ENCODE assay signal across 8 cellular contexts in the genomic region with DNA sequence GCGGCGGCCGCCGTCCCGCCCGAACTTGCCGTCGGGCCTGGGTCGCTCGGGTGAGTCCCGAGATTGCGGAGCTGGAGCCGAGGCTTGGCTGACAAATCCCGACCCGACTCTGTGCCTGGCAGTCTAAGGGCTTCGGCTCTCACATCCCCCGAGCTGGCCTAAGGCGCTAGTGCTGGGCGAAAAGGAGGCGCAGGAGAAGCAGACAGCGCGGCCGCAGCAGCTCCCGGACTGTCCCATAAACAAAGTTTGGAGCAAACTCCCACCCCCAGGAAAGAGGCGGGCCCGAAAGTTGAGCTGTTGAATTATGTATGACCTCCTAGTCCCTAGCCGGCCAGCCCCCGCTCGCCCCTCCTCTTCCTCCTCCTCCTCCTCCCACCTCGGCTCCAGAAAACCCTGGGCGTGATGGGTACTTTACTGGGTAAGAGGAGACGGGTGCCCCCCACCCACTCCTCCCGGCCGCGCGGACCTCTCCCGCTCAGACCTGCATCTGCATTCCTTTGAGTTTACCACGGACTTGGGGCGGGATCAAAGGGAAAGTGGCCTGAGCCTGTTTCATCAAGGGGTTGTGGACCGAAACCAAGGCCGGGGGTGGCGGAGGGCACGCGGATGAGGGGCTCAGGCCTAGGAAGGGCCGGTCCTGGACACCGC. TPM values are rescaled to one million over a fixed set of nuclear protein-coding genes. Genes with fewer than 3 reads are reported as not detected.
A peak's percentile ranks its signal among the peaks of the same experiment; 100 is the strongest.
DNase-seq lines count a peak whose midpoint lies in the region; ATAC-seq and TF ChIP-seq lines count a peak whose summit lies in the region.

TSS of gene WWTR1 (minus strand) at position 230 of the 648 bp plus-strand sequence. CDS start 719 bp downstream, outside the sequence.

- POLR2A ChIA-PET in PC-3 (lab: Charles Lee; ENCODE audit: unreplicated experiment): interaction anchor here (0.5 to 2.4 kb wide), 23 partner anchors 12 to 737 kb away, joined by 3 to 36 read pairs (median 4); partner anchors contain the start of gene TM4SF1

- peak; percentile 62 for ATAC-seq in GM19025 (IDR thresholded peaks at IDR 0.05; ENCODE audit: low read depth, unreplicated experiment)
- peak; percentile 64 for ATAC-seq in HG03103 (IDR thresholded peaks at IDR 0.05; ENCODE audit: low read depth, unreplicated experiment)
- ATAC-seq in PC-3: peak; percentile 68
- peak; percentile 87 to 95 (median 90) for ATAC-seq in heart left ventricle

- TF ChIP-seq CTCF in PC-3 (conservative IDR thresholded peaks at IDR 0.05; ENCODE audit: low read depth, low read length) (no peak), heart left ventricle (IDR thresholded peaks at IDR 0.05) (no peak), osteocyte (IDR thresholded peaks at IDR 0.05) (no peak)

- H3K27me3 ChIP-seq in PC-3 (ENCODE audit: low read length) (no peaks in the 10 kb centered on the region), heart left ventricle (peaks cover 0 to 36% (median 0%) of the 10 kb centered on the region in 9 donors)

- intact Hi-C loops in PC-3 (cut with micrococcal nuclease) (loop anchor here (1.0 to 10.0 kb wide), 8 partner anchors 20 to 283 kb away; partner anchors contain the start of genes RNF13 and TM4SF1), heart left ventricle (cut with DNase I) (loop anchor here (2.0 to 10.0 kb wide), 15 partner anchors 37 to 131 kb away; partner anchors contain the start of gene COMMD2 (in 1 of the 10))

- H3K36me3 Mint-ChIP-seq in osteocyte (ENCODE audit: unreplicated experiment): peaks cover 13% of the 10 kb centered on the region

- peak within 1 kb of the TSS; percentile 93 for H3K9ac ChIP-seq in PC-3 (ENCODE audit: low read length)

- DNase-seq in C1 segment of cervical spinal cord (lab: John Stamatoyannopoulos, UW) (peak; percentile 27 to 87 (median 78)), PC-3 (peak; percentile 97), heart left ventricle (peak; percentile 93 to 97 (median 96)), osteocyte (ENCODE audit: extremely low spot score, unreplicated experiment) (peak; percentile 95), NOMO-1 treated with dmso at 0.1 percent for 144 hours (lab: John Stamatoyannopoulos, UW; ENCODE audit: unreplicated experiment) (no peak)

- H3K36me3 ChIP-seq in PC-3 (ENCODE audit: low read depth, low read length) (peaks cover 24% of the 10 kb centered on the region), heart left ventricle (peaks cover 0 to 16% (median 3%) of the 10 kb centered on the region in 9 donors)

- H3K4me3 Mint-ChIP-seq in osteocyte (ENCODE audit: unreplicated experiment): peak within 1 kb of the TSS; percentile 98

- H3K4me1 ChIP-seq in PC-3 (ENCODE audit: insufficient read depth, low read length) (peaks cover 41% of the 10 kb centered on the region), heart left ventricle (peaks cover 0 to 48% (median 32%) of the 10 kb centered on the region in 12 donors)

- H3K9me3 Mint-ChIP-seq in osteocyte (ENCODE audit: unreplicated experiment): no peaks in the 10 kb centered on the region

- no peaks in the 10 kb centered on the region for H3F3A ChIP-seq in PC-3 (ENCODE audit: low read length, unreplicated experiment)

- peak within 1 kb of the TSS; percentile 94 for H3K4me2 ChIP-seq in PC-3 (ENCODE audit: low read length)

- CTCF ChIA-PET in PC-3 (lab: Charles Lee): interaction anchor here (0.6 to 1.1 kb wide), 7 partner anchors 12 to 412 kb away, joined by 3 to 8 read pairs (median 3); no protein-coding TSS in a partner anchor

- WGBS in heart left ventricle, 4 donors: 0% methylated on average over 29 to 46 of the region's 46 CpGs

- H3K9me2 ChIP-seq in PC-3 (replicated peaks; ENCODE audit: low read length): no peaks in the 10 kb centered on the region

- peak within 1 kb of the TSS; percentile 95 for H3K27ac ChIP-seq in PC-3 (ENCODE audit: low read length)
- peak within 1 kb of the TSS; percentile 87 for H3K27ac ChIP-seq in angular gyrus (ENCODE audit: low read depth, low read length)
- H3K27ac ChIP-seq in heart left ventricle: peak within 1 kb of the TSS; percentile 89 to 100 (median 98)

- H3K9me3 ChIP-seq in PC-3 (ENCODE audit: low read length) (no peaks in the 10 kb centered on the region), heart left ventricle (no peaks in the 10 kb centered on the region)

- no TSS peak for BruUV-seq in PC-3 (replicated peaks; lab: Mats Ljungman, UMichigan)

- peaks cover 48% of the 10 kb centered on the region for H3K4me1 Mint-ChIP-seq in osteocyte (ENCODE audit: unreplicated experiment)

- H3K27ac Mint-ChIP-seq in osteocyte (ENCODE audit: unreplicated experiment): peak within 1 kb of the TSS; percentile 99

- H3K4me3 ChIP-seq in PC-3 (ENCODE audit: low read length) (peak within 1 kb of the TSS; percentile 98), heart left ventricle (peak within 1 kb of the TSS; percentile 49 to 94 (median 78))

- H4K20me1 ChIP-seq in PC-3 (ENCODE audit: low read length): peaks cover 41% of the 10 kb centered on the region

- no peaks in the 10 kb centered on the region for H3K27me3 Mint-ChIP-seq in osteocyte (ENCODE audit: unreplicated experiment)

- peak; percentile 56 to 99 for TF ChIP-seq POLR2A in heart left ventricle (IDR thresholded peaks at IDR 0.05)

- peak within 1 kb of the TSS; percentile 61 for H2AFZ ChIP-seq in PC-3 (ENCODE audit: low read length)

- H3K79me2 ChIP-seq in PC-3 (ENCODE audit: low read length): peaks cover 59% of the 10 kb centered on the region

RNA-seq across cellular contexts. Expression of gene WWTR1, which starts in this region (rescaled TPM):
- total RNA-seq in PC-3 (2014; rRNA removed): 74.4 and 79.7 TPM in 2 replicates
- 10 to 100 TPM; 32.5 to 71.7 (median 41.2) TPM for total RNA-seq in heart left ventricle
- 10 to 100 TPM; 14.5 to 42.3 TPM for polyA plus RNA-seq in heart left ventricle
- 116 and 120 TPM in 2 replicates for total RNA-seq in osteocyte
